Comparison of ENCODE assay signal across 8 cellular contexts in genomic region chrX:126770179-126770578, GRCh38. TPM values are rescaled to one million over a fixed set of nuclear protein-coding genes. Genes with fewer than 3 reads are reported as not detected.
DNase-seq lines count a peak whose midpoint lies in the region; ATAC-seq and TF ChIP-seq lines count a peak whose summit lies in the region.

No MANE protein-coding gene starts in this region.

- H3K4me3 ChIP-seq in foreskin fibroblast (ENCODE audit: low read depth in 1 of 2, low read length in 2 of 2), result no peak overlapping the region

- CTCF ChIA-PET in RWPE1 (lab: Yijun Ruan, JAX) (interaction anchor here (0.7 kb wide), 2 partner anchors 402 to 930 kb away, joined by 3 read pairs; no protein-coding TSS in a partner anchor), Calu3 (lab: Charles Lee) (no interaction called here)

- H3K27ac Mint-ChIP-seq in Calu3 (ENCODE audit: unreplicated experiment), result no peak overlapping the region

- no peaks in the 10 kb centered on the region for H3K27me3 Mint-ChIP-seq in Calu3 (ENCODE audit: unreplicated experiment)

- peaks cover 11% of the 10 kb centered on the region for H3K9me3 Mint-ChIP-seq in Calu3 (ENCODE audit: low read depth, unreplicated experiment)

- DNase-seq in GM13976 (ENCODE audit: low spot score), result peak; percentile 35
- DNase-seq in RWPE1 (ENCODE audit: low spot score), result peak; percentile 4
- DNase-seq in iPS DF 19.7 (ENCODE audit: low read depth, low spot score), result peak; percentile 23
- DNase-seq in DMS79 treated with DMSO at 0.1 percent for 48 hours (lab: John Stamatoyannopoulos, UW), result no peak
- no peak for DNase-seq in Calu3
- DNase-seq in foreskin fibroblast, result no peak

- no peaks in the 10 kb centered on the region for H3K4me1 Mint-ChIP-seq in Calu3 (ENCODE audit: low read depth, unreplicated experiment)

- intact Hi-C loops in Calu3 (cut with micrococcal nuclease; ENCODE audit: unreplicated experiment), result no loop called here

- no peaks in the 10 kb centered on the region for H3K36me3 Mint-ChIP-seq in Calu3 (ENCODE audit: insufficient read depth, unreplicated experiment)

- H3K27ac ChIP-seq in RWPE1, result no peak overlapping the region

- POLR2A ChIA-PET in RWPE1 (lab: Yijun Ruan, JAX; ENCODE audit: low non-redundant PET), result no interaction called here

- ATAC-seq in HG02870 (IDR thresholded peaks at IDR 0.05; ENCODE audit: unreplicated experiment), result peak; percentile 94
- ATAC-seq in GM18519 (IDR thresholded peaks at IDR 0.05; ENCODE audit: low FRiP score, unreplicated experiment), result no peak

- TF ChIP-seq CTCF in GM13976 (IDR thresholded peaks at IDR 0.05; ENCODE audit: borderline replicate concordance, control extremely low read depth, extremely low read depth, insufficient read depth, missing control alignments) (peak; percentile 45), RWPE1 (conservative IDR thresholded peaks at IDR 0.05; ENCODE audit: low read depth) (0 out of 2 replicates have a peak, but pooled peaks have one; percentile 11), Calu3 (IDR thresholded peaks at IDR 0.05; ENCODE audit: unreplicated experiment) (no peak), foreskin fibroblast (IDR thresholded peaks at IDR 0.05; ENCODE audit: low read depth, low read length) (no peak)

- in situ Hi-C loops in GM13976 (cut with MboI; ENCODE audit: low sequenced_read_pairs, unreplicated experiment), result no loop called here

- no peak overlapping the region for H3K4me3 Mint-ChIP-seq in Calu3 (ENCODE audit: low read depth, unreplicated experiment)

- BruUV-seq in Calu3 (replicated peaks; lab: Mats Ljungman, UMichigan), result no TSS peak

RNA-seq across cellular contexts. Expression of gene PRR32, which starts 49.4 kb away (rescaled TPM):
- not detected in 2 replicates for total RNA-seq in Calu3 (2022)

Comparison
In these comparisons a context has a peak if more than half of its experiments do, and no peak if none do; other contexts are left out.
1. DNase-seq: peak in GM13976 (single experiment), RWPE1 (single experiment) and iPS DF 19.7 (single experiment); none in DMS79 treated with DMSO at 0.1 percent for 48 hours (single experiment), Calu3 (single experiment) and foreskin fibroblast (0 of 2).
2. CTCF ChIP-seq: peak in GM13976 (single experiment) and RWPE1 (single experiment); none in Calu3 (single experiment) and foreskin fibroblast (single experiment).